11 cellular contexts compared by ENCODE assay signal in the genomic region with DNA sequence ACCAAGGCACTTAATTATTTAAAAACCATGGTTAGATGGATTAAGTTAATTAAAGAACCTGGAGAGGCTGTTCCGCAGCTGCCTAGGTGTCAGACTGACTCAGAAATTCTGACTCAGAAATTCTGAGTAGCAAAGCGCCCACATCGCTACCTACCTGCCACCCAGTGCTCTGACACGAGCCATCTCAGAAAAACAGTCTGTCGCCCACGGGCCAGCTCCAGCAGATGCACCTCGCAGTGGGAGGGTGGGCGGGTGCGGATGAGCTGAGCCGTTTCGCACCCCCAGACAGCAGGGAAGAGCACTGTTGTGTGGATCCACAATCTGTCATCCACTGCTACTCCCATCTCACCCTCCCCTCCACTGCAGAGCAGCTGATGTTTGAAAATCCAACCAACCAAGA. TPM values are rescaled to one million over a fixed set of nuclear protein-coding genes. Genes with fewer than 3 reads are reported as not detected.
DNase-seq lines count a peak whose midpoint lies in the region; ATAC-seq lines count a peak whose summit lies in the region.
"Had no signal": no experiment of that assay in that cellular context is flagged by ENCODE, and none has a peak within 500 bp of the region (broad histone marks: within the 10 kb centered on the region; RNA-seq: fewer than 3 reads in every experiment).

No MANE protein-coding gene starts in this region.

- peak; percentile 32 for ATAC-seq in GM19324 (IDR thresholded peaks at IDR 0.05; ENCODE audit: low FRiP score, unreplicated experiment)
- peak; percentile 32 for ATAC-seq in HG03095 (IDR thresholded peaks at IDR 0.05; ENCODE audit: unreplicated experiment)
- no peak for ATAC-seq in GM21723 (IDR thresholded peaks at IDR 0.05; ENCODE audit: unreplicated experiment)
- ATAC-seq in HG03025 (IDR thresholded peaks at IDR 0.05; ENCODE audit: low FRiP score, unreplicated experiment): no peak

- H3K27me3 ChIP-seq in MG63: peaks cover 12% of the 10 kb centered on the region

- no peaks in the 10 kb centered on the region for H3K36me3 ChIP-seq in MG63

- no peaks in the 10 kb centered on the region for H3K9me3 ChIP-seq in MG63

- no peak overlapping the region for H3K4me3 ChIP-seq in MG63

- peak; percentile 9 for DNase-seq in activated T-helper 9 cell treated with anti-CD3 and anti-CD28 coated beads, Interleukin-2, amount 50 U/mL, for 16 hours (ENCODE audit: low read depth)
- DNase-seq in putamen (ENCODE audit: low spot score) (peak; percentile 83), MG63 (no peak), T-helper 9 cell (no peak)
- DNase-seq: activated naive CD4-positive, alpha-beta T cell treated with anti-CD3 and anti-CD28 coated beads, Interleukin-2, amount 10 ng/mL, durations not matched to agents 7 days and 5 days; CD4-positive, alpha-beta memory T cell; KBM-7 had no signal

RNA-seq across cellular contexts. Expression of a gene that starts 13.5 kb away (rescaled TPM):
- total RNA-seq in MG63 (2014; rRNA removed; shearing (Covaris generic); ENCODE audit: low replicate concordance): 0.52 and 0.53 TPM in 2 replicates
- total RNA-seq: CD4-positive, alpha-beta memory T cell had no signal

Comparison
In these comparisons a context has a peak if more than half of its experiments do, and no peak if none do; other contexts are left out.
1. ATAC-seq: peak in GM19324 (single experiment) and HG03095 (single experiment); none in GM21723 (single experiment) and HG03025 (single experiment).
2. DNase-seq: peak in activated T-helper 9 cell treated with anti-CD3 and anti-CD28 coated beads, Interleukin-2, amount 50 U/mL, for 16 hours (single experiment) and putamen (single experiment); none in MG63 (single experiment) and T-helper 9 cell (single experiment).